ENCODE assay signal across 8 cellular contexts in genomic region chr13:28657784-28658538, GRCh38. TPM values are rescaled to one million over a fixed set of nuclear protein-coding genes. Genes with fewer than 3 reads are reported as not detected.
A peak's percentile ranks its signal among the peaks of the same experiment; 100 is the strongest.
DNase-seq lines count a peak whose midpoint lies in the region; ATAC-seq and TF ChIP-seq lines count a peak whose summit lies in the region.

No MANE protein-coding gene starts in this region.

- TF ChIP-seq CTCF in AG09309 (IDR thresholded peaks at IDR 0.05; ENCODE audit: control insufficient read depth, insufficient read depth, low read depth, low read length, missing control alignments), result peak; percentile 24
- TF ChIP-seq CTCF in fibroblast of mammary gland (conservative IDR thresholded peaks at IDR 0.05; ENCODE audit: control insufficient read depth, insufficient read depth, low read depth, low read length), result peak; percentile 22
- TF ChIP-seq CTCF in neutrophil (IDR thresholded peaks at IDR 0.05), result no peak

- in situ Hi-C loops in HAP-1 (cut with MboI; ENCODE audit: low sequenced_read_pairs), result no loop called here

- H3K9me3 ChIP-seq in HAP-1, result no peaks in the 10 kb centered on the region
- no peaks in the 10 kb centered on the region for H3K9me3 ChIP-seq in T-helper 17 cell (ENCODE audit: control insufficient read depth, low read length, poor library complexity, severe bottlenecking)
- H3K9me3 ChIP-seq in neutrophil, result no peaks in the 10 kb centered on the region

- peaks cover 57% of the 10 kb centered on the region for H3K4me1 Mint-ChIP-seq in T-helper 17 cell

- H3K36me3 Mint-ChIP-seq in T-helper 17 cell (ENCODE audit: low read depth), result peaks cover 6% of the 10 kb centered on the region

- H3K27ac ChIP-seq in neutrophil, result peak overlapping the region; percentile 93

- H3K4me3 Mint-ChIP-seq in T-helper 17 cell, result peak overlapping the region; percentile 94

- H3K36me3 ChIP-seq in HAP-1 (replicated peaks) (peaks cover 24% of the 10 kb centered on the region), neutrophil (peaks cover 11% of the 10 kb centered on the region)

- ATAC-seq in T-helper 17 cell, result no peak
- ATAC-seq in GM18505 (IDR thresholded peaks at IDR 0.05; ENCODE audit: unreplicated experiment), result no peak

- H3K27me3 ChIP-seq in HAP-1 (ENCODE audit: low read depth), result no peaks in the 10 kb centered on the region
- H3K27me3 ChIP-seq in neutrophil, result no peaks in the 10 kb centered on the region

- H3K27me3 Mint-ChIP-seq in T-helper 17 cell, result no peaks in the 10 kb centered on the region

- H3K4me3 ChIP-seq in AG09309 (ENCODE audit: control insufficient read depth, low read depth, low read length) (peak overlapping the region; percentile 94), HAP-1 (peak overlapping the region; percentile 95), fibroblast of mammary gland (ENCODE audit: control insufficient read depth, low read depth, low read length) (peak overlapping the region; percentile 97), neutrophil (ENCODE audit: low read depth in 1 of 2, low read length in 1 of 2) (peak overlapping the region; percentile 77 to 85)

- H3K4me1 ChIP-seq in HAP-1 (peaks cover 28% of the 10 kb centered on the region), neutrophil (ENCODE audit: control insufficient read depth in 1 of 2, insufficient read depth in 1 of 2, low read depth in 1 of 2, low read length in 1 of 2) (peaks cover 24 to 27% of the 10 kb centered on the region in 2 experiments)

- DNase-seq in AG09309 (ENCODE audit: low read depth) (no peak), HAP-1 (ENCODE audit: low spot score in 2 of 2) (no peak), T-helper 17 cell (no peak), fibroblast of mammary gland (ENCODE audit: low read depth) (peak; percentile 48), DMS114 treated with DMSO at 0.1 percent for 48 hours (lab: John Stamatoyannopoulos, UW; ENCODE audit: unreplicated experiment) (no peak), NCI-H2107 (lab: John Stamatoyannopoulos, UW) (no peak)

- no peak for TF ChIP-seq POLR2A in GM18505 (IDR thresholded peaks at IDR 0.05; ENCODE audit: borderline replicate concordance, extremely low read depth, insufficient read depth, insufficient read length)

- peak overlapping the region; percentile 97 for H3K27ac Mint-ChIP-seq in T-helper 17 cell

RNA-seq across cellular contexts. Expression of gene POMP, which starts 1.0 kb away (rescaled TPM):
- total RNA-seq in T-helper 17 cell, result 10 to 100 TPM; 22.9 to 29.4 TPM
